Comparison of ENCODE assay signal across 1 cellular context in the genomic region with DNA sequence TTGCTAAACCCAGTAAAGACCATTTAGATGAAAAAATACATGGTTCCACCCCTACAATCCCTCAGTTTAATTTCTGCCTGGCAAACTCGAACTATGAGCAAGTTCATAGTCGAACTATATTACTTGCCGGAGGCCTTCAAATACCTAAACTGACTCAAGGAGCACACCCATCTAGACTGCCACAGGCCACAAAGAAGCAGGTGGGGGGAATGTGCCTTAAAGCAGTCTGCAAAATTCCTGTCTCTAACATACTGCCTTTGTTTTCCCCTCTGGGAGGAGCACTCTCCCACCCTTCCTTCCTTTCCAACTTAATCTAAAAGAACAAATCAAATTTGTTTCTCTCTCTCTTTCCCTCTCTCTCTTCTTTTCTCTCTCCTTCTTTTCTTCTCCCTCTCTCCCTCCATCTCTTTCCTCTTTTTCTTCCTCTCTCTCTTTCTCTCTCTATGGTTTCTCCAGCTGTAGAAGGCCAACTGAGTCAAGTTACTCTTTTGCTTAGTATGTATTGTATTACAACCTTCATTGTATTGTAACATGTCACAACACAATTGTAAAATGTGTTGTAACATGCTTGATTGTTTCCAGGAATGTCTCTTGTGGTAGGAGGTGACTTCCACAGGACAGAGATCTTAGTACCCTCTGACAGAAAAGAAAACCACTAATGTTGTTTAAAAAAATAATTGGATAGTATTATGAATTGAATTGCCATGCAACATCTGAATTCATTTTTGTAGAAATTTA.
TF ChIP-seq lines count a peak whose summit lies in the region.

No MANE protein-coding gene starts in this region.

TF ChIP-seq in GM23338, 12 proteins besides CTCF, POLR2A, EP300 and RAD21 (continued from another document):
- TF ChIP-seq, protein P1, sequence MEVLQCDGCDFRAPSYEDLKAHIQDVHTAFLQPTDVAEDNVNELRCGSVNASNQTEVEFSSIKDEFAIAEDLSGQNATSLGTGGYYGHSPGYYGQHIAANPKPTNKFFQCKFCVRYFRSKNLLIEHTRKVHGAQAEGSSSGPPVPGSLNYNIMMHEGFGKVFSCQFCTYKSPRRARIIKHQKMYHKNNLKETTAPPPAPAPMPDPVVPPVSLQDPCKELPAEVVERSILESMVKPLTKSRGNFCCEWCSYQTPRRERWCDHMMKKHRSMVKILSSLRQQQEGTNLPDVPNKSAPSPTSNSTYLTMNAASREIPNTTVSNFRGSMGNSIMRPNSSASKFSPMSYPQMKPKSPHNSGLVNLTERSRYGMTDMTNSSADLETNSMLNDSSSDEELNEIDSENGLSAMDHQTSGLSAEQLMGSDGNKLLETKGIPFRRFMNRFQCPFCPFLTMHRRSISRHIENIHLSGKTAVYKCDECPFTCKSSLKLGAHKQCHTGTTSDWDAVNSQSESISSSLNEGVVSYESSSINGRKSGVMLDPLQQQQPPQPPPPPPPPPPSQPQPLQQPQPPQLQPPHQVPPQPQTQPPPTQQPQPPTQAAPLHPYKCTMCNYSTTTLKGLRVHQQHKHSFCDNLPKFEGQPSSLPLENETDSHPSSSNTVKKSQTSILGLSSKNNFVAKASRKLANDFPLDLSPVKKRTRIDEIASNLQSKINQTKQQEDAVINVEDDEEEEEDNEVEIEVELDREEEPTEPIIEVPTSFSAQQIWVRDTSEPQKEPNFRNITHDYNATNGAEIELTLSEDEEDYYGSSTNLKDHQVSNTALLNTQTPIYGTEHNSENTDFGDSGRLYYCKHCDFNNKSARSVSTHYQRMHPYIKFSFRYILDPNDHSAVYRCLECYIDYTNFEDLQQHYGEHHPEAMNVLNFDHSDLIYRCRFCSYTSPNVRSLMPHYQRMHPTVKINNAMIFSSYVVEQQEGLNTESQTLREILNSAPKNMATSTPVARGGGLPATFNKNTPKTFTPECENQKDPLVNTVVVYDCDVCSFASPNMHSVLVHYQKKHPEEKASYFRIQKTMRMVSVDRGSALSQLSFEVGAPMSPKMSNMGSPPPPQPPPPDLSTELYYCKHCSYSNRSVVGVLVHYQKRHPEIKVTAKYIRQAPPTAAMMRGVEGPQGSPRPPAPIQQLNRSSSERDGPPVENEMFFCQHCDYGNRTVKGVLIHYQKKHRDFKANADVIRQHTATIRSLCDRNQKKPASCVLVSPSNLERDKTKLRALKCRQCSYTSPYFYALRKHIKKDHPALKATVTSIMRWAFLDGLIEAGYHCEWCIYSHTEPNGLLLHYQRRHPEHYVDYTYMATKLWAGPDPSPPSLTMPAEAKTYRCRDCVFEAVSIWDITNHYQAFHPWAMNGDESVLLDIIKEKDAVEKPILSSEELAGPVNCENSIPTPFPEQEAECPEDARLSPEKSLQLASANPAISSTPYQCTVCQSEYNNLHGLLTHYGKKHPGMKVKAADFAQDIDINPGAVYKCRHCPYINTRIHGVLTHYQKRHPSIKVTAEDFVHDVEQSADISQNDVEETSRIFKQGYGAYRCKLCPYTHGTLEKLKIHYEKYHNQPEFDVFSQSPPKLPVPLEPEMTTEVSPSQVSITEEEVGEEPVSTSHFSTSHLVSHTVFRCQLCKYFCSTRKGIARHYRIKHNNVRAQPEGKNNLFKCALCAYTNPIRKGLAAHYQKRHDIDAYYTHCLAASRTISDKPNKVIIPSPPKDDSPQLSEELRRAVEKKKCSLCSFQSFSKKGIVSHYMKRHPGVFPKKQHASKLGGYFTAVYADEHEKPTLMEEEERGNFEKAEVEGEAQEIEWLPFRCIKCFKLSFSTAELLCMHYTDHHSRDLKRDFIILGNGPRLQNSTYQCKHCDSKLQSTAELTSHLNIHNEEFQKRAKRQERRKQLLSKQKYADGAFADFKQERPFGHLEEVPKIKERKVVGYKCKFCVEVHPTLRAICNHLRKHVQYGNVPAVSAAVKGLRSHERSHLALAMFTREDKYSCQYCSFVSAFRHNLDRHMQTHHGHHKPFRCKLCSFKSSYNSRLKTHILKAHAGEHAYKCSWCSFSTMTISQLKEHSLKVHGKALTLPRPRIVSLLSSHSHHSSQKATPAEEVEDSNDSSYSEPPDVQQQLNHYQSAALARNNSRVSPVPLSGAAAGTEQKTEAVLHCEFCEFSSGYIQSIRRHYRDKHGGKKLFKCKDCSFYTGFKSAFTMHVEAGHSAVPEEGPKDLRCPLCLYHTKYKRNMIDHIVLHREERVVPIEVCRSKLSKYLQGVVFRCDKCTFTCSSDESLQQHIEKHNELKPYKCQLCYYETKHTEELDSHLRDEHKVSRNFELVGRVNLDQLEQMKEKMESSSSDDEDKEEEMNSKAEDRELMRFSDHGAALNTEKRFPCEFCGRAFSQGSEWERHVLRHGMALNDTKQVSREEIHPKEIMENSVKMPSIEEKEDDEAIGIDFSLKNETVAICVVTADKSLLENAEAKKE (CRISPR knock-in tag; IDR thresholded peaks at IDR 0.05), result no peak
- TF ChIP-seq NANOG (IDR thresholded peaks at IDR 0.05; ENCODE audit: borderline replicate concordance) (no peak), CREB1 (CRISPR knock-in tag; IDR thresholded peaks at IDR 0.05; ENCODE audit: low read depth) (no peak), STAT1 (IDR thresholded peaks at IDR 0.05; ENCODE audit: unreplicated experiment) (no peak), EZH2 (IDR thresholded peaks at IDR 0.05; ENCODE audit: low read depth, unreplicated experiment) (no peak), POLR2AphosphoS5 (IDR thresholded peaks at IDR 0.05; ENCODE audit: low read depth) (no peak), EZH2phosphoT487 (IDR thresholded peaks at IDR 0.05; ENCODE audit: unreplicated experiment) (no peak)
- TF ChIP-seq, protein P2, sequence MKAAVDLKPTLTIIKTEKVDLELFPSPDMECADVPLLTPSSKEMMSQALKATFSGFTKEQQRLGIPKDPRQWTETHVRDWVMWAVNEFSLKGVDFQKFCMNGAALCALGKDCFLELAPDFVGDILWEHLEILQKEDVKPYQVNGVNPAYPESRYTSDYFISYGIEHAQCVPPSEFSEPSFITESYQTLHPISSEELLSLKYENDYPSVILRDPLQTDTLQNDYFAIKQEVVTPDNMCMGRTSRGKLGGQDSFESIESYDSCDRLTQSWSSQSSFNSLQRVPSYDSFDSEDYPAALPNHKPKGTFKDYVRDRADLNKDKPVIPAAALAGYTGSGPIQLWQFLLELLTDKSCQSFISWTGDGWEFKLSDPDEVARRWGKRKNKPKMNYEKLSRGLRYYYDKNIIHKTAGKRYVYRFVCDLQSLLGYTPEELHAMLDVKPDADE (IDR thresholded peaks at IDR 0.05), result no peak
- TF ChIP-seq, protein P3, sequence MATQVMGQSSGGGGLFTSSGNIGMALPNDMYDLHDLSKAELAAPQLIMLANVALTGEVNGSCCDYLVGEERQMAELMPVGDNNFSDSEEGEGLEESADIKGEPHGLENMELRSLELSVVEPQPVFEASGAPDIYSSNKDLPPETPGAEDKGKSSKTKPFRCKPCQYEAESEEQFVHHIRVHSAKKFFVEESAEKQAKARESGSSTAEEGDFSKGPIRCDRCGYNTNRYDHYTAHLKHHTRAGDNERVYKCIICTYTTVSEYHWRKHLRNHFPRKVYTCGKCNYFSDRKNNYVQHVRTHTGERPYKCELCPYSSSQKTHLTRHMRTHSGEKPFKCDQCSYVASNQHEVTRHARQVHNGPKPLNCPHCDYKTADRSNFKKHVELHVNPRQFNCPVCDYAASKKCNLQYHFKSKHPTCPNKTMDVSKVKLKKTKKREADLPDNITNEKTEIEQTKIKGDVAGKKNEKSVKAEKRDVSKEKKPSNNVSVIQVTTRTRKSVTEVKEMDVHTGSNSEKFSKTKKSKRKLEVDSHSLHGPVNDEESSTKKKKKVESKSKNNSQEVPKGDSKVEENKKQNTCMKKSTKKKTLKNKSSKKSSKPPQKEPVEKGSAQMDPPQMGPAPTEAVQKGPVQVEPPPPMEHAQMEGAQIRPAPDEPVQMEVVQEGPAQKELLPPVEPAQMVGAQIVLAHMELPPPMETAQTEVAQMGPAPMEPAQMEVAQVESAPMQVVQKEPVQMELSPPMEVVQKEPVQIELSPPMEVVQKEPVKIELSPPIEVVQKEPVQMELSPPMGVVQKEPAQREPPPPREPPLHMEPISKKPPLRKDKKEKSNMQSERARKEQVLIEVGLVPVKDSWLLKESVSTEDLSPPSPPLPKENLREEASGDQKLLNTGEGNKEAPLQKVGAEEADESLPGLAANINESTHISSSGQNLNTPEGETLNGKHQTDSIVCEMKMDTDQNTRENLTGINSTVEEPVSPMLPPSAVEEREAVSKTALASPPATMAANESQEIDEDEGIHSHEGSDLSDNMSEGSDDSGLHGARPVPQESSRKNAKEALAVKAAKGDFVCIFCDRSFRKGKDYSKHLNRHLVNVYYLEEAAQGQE (IDR thresholded peaks at IDR 0.05; ENCODE audit: unreplicated experiment), result no peak
